ENCODE assay signal across 17 cellular contexts in genomic region chr6:111623046-111623718, GRCh38.
"Had no signal": no experiment of that assay in that cellular context is flagged by ENCODE, and none has a peak within 500 bp of the region (broad histone marks: within the 10 kb centered on the region; RNA-seq: fewer than 3 reads in every experiment).

No MANE protein-coding gene starts in this region.

- H3K9me3 ChIP-seq: adrenal gland, pancreas, thyroid gland, uterus had no signal

- DNase-seq: activated CD4-positive, alpha-beta T cell treated with anti-CD3 and anti-CD28 coated beads, Interleukin-2, amount 50 U/mL, for 1 hour; activated effector memory CD4-positive, alpha-beta T cell treated with Interleukin-2 at 50 U/mL for 16 hours; activated naive CD4-positive, alpha-beta T cell treated with anti-CD3 and anti-CD28 coated beads, Interleukin-2, amount 50 U/mL, for 16 hours; activated T-cell treated with anti-CD3 and anti-CD28 coated beads, Interleukin-2, amount 50 U/mL, for 4 hours; adrenal gland; naive B cell; pancreas; stimulated activated CD4-positive, alpha-beta T cell treated with anti-CD3 and anti-CD28 coated beads, Interleukin-2, amount 100 ng/mL, for 48 hours; stimulated activated naive B cell treated with anti-CD40 and anti-IgM and Interleukin-4, amounts not matched to agents 10 μg/mL and 1 μg/mL and 100 μg/mL, for 72 hours; T-cell; T-helper 9 cell; thyroid gland had no signal

- H3K4me3 ChIP-seq: adrenal gland, cardiac muscle cell, pancreas, thyroid gland, uterus had no signal

- ATAC-seq: activated CD4-positive, CD25-positive, alpha-beta regulatory T cell treated with anti-CD3 and anti-CD28 coated beads, Interleukin-2, amount 50 U/mL, for 24 hours; activated T-cell treated with anti-CD3 and anti-CD28 coated beads, Interleukin-2, amount 50 U/mL, for 4 hours; pancreas; stimulated activated naive B cell treated with anti-CD40 and anti-IgM and Interleukin-4, amounts not matched to agents 10 μg/mL and 1 μg/mL and 100 μg/mL, for 72 hours; T-cell had no signal

- H3K36me3 ChIP-seq: adrenal gland, cardiac muscle cell, pancreas, thyroid gland, uterus had no signal

- FAIRE-seq: endometrium, frontal cortex, pancreas had no signal

- H3K27ac ChIP-seq: adrenal gland, cardiac muscle cell, pancreas, thyroid gland, uterus had no signal

- H3K27me3 ChIP-seq: adrenal gland, cardiac muscle cell, pancreas, thyroid gland, uterus had no signal

- H3K4me1 ChIP-seq: adrenal gland had no signal
